ENCODE assay signal across 20 cellular contexts in genomic region chr10:123142701-123143161, GRCh38. TPM values are rescaled to one million over a fixed set of nuclear protein-coding genes. Genes with fewer than 3 reads are reported as not detected.
DNase-seq lines count a peak whose midpoint lies in the region; ATAC-seq and TF ChIP-seq lines count a peak whose summit lies in the region.
"Had no signal": no experiment of that assay in that cellular context is flagged by ENCODE, and none has a peak within 500 bp of the region (broad histone marks: within the 10 kb centered on the region; RNA-seq: fewer than 3 reads in every experiment).

No MANE protein-coding gene starts in this region.

- H3K9ac ChIP-seq in HUES6 (ENCODE audit: low read length): no peak overlapping the region

- no peak overlapping the region for H3K27ac Mint-ChIP-seq in activated naive CD8-positive, alpha-beta T cell
- no peak overlapping the region for H3K27ac Mint-ChIP-seq in activated naive CD8-positive, alpha-beta T cell treated with anti-CD3 and anti-CD28 coated beads for 36 hours
- H3K27ac Mint-ChIP-seq in glutamatergic neuron (ENCODE audit: unreplicated experiment): no peak overlapping the region
- no peak overlapping the region for H3K27ac Mint-ChIP-seq in stimulated activated effector memory CD8-positive, alpha-beta T cell treated with anti-CD3 and anti-CD28 coated beads, Interleukin-12 subunit alpha, Interleukin-12 subunit beta, amount 100 ng/mL, for 72 hours

- peaks cover 66% of the 10 kb centered on the region for H3K4me1 Mint-ChIP-seq in activated naive CD8-positive, alpha-beta T cell (ENCODE audit: low read depth)
- peaks cover 53% of the 10 kb centered on the region for H3K4me1 Mint-ChIP-seq in activated naive CD8-positive, alpha-beta T cell treated with anti-CD3 and anti-CD28 coated beads for 36 hours
- H3K4me1 Mint-ChIP-seq in glutamatergic neuron (ENCODE audit: low read depth, unreplicated experiment): peaks cover 25% of the 10 kb centered on the region
- H3K4me1 Mint-ChIP-seq in stimulated activated effector memory CD8-positive, alpha-beta T cell treated with anti-CD3 and anti-CD28 coated beads, Interleukin-12 subunit alpha, Interleukin-12 subunit beta, amount 100 ng/mL, for 72 hours: peaks cover 70% of the 10 kb centered on the region

- TF ChIP-seq CTCF in glutamatergic neuron (IDR thresholded peaks at IDR 0.05; ENCODE audit: partially characterized antibody, unreplicated experiment) (no peak), hepatocyte (IDR thresholded peaks at IDR 0.05; ENCODE audit: poor library complexity) (no peak)

- H3K9me2 ChIP-seq in hepatocyte (replicated peaks; ENCODE audit: insufficient read depth): no peaks in the 10 kb centered on the region

- peaks cover 65% of the 10 kb centered on the region for H3K27me3 Mint-ChIP-seq in activated naive CD8-positive, alpha-beta T cell
- H3K27me3 Mint-ChIP-seq in activated naive CD8-positive, alpha-beta T cell treated with anti-CD3 and anti-CD28 coated beads for 36 hours: peaks cover 96% of the 10 kb centered on the region
- H3K27me3 Mint-ChIP-seq in glutamatergic neuron (ENCODE audit: unreplicated experiment): peaks cover 52% of the 10 kb centered on the region

- H3K9me3 Mint-ChIP-seq in activated naive CD8-positive, alpha-beta T cell (ENCODE audit: low read depth): no peaks in the 10 kb centered on the region
- H3K9me3 Mint-ChIP-seq in activated naive CD8-positive, alpha-beta T cell treated with anti-CD3 and anti-CD28 coated beads for 36 hours: no peaks in the 10 kb centered on the region
- peaks cover 13% of the 10 kb centered on the region for H3K9me3 Mint-ChIP-seq in glutamatergic neuron (ENCODE audit: unreplicated experiment)
- H3K9me3 Mint-ChIP-seq in stimulated activated effector memory CD8-positive, alpha-beta T cell treated with anti-CD3 and anti-CD28 coated beads, Interleukin-12 subunit alpha, Interleukin-12 subunit beta, amount 100 ng/mL, for 72 hours: no peaks in the 10 kb centered on the region

- no peaks in the 10 kb centered on the region for H3K79me2 ChIP-seq in hepatocyte

- no peaks in the 10 kb centered on the region for H3K36me3 ChIP-seq in HUES6 (ENCODE audit: control insufficient read depth, insufficient read depth, low read length)
- H3K36me3 ChIP-seq in hepatocyte (replicated peaks; ENCODE audit: insufficient read depth, low read depth): no peaks in the 10 kb centered on the region
- H3K36me3 ChIP-seq: suprapubic skin had no signal

- 3% methylated on average over 30 of the region's 33 CpGs for WGBS in hepatocyte (ENCODE audit: low lambda C conversion rate, missing lambda C conversion rate)

- H3K4me3 Mint-ChIP-seq in activated naive CD8-positive, alpha-beta T cell: peak overlapping the region; percentile 52
- H3K4me3 Mint-ChIP-seq in activated naive CD8-positive, alpha-beta T cell treated with anti-CD3 and anti-CD28 coated beads for 36 hours: no peak overlapping the region
- H3K4me3 Mint-ChIP-seq in glutamatergic neuron (ENCODE audit: unreplicated experiment): peak overlapping the region; percentile 57
- peak overlapping the region; percentile 46 for H3K4me3 Mint-ChIP-seq in stimulated activated effector memory CD8-positive, alpha-beta T cell treated with anti-CD3 and anti-CD28 coated beads, Interleukin-12 subunit alpha, Interleukin-12 subunit beta, amount 100 ng/mL, for 72 hours

- H3K36me3 Mint-ChIP-seq in activated naive CD8-positive, alpha-beta T cell: no peaks in the 10 kb centered on the region
- no peaks in the 10 kb centered on the region for H3K36me3 Mint-ChIP-seq in activated naive CD8-positive, alpha-beta T cell treated with anti-CD3 and anti-CD28 coated beads for 36 hours
- no peaks in the 10 kb centered on the region for H3K36me3 Mint-ChIP-seq in glutamatergic neuron (ENCODE audit: unreplicated experiment)
- no peaks in the 10 kb centered on the region for H3K36me3 Mint-ChIP-seq in stimulated activated effector memory CD8-positive, alpha-beta T cell treated with anti-CD3 and anti-CD28 coated beads, Interleukin-12 subunit alpha, Interleukin-12 subunit beta, amount 100 ng/mL, for 72 hours

- no peak overlapping the region for H3K27ac ChIP-seq in HUES6 (ENCODE audit: low read depth, low read length)
- H3K27ac ChIP-seq in hepatocyte: no peak overlapping the region
- H3K27ac ChIP-seq: suprapubic skin had no signal

- no peak for DNase-seq in activated naive CD8-positive, alpha-beta T cell treated with anti-CD3 and anti-CD28 coated beads for 36 hours
- no peak for DNase-seq in glutamatergic neuron
- no peak for DNase-seq in stimulated activated effector memory CD8-positive, alpha-beta T cell treated with anti-CD3 and anti-CD28 coated beads, Interleukin-12 subunit alpha, Interleukin-12 subunit beta, amount 100 ng/mL, for 72 hours (ENCODE audit: low spot score in 2 of 2)
- DNase-seq in hepatocyte (ENCODE audit: low spot score): no peak
- DNase-seq in stimulated activated CD8-positive, alpha-beta memory T cell treated with anti-CD3 and anti-CD28 coated beads, Interleukin-4, amount 100 ng/mL, for 48 hours: no peak
- DNase-seq: activated CD4-positive, alpha-beta T cell treated with anti-CD3 and anti-CD28 coated beads for 48 hours; anterior cingulate cortex; mesenchymal stem cell; NCI-H2081 treated with DMSO at 0.1 percent for 48 hours; NCI-H524 treated with DMSO at 0.1 percent for 48 hours; SIG-M5; T-helper 9 cell had no signal

- no peak overlapping the region for H2AFZ ChIP-seq in hepatocyte

- ATAC-seq in stimulated activated effector memory CD8-positive, alpha-beta T cell treated with anti-CD3 and anti-CD28 coated beads, Interleukin-12 subunit alpha, Interleukin-12 subunit beta, amount 100 ng/mL, for 72 hours: no peak
- no peak for ATAC-seq in HG03135 (IDR thresholded peaks at IDR 0.05; ENCODE audit: unreplicated experiment)

- H3K9me3 ChIP-seq in HUES6 (ENCODE audit: control insufficient read depth, insufficient read depth, low read depth, low read length) (no peaks in the 10 kb centered on the region), hepatocyte (ENCODE audit: low read depth) (no peaks in the 10 kb centered on the region)
- H3K9me3 ChIP-seq: suprapubic skin had no signal

- H3K4me2 ChIP-seq in hepatocyte: no peak overlapping the region

- H3K4me1 ChIP-seq in HUES6 (ENCODE audit: control insufficient read depth, insufficient read depth, low read length) (peaks cover 42% of the 10 kb centered on the region), hepatocyte (ENCODE audit: insufficient read depth) (peaks cover 2% of the 10 kb centered on the region)

- no peaks in the 10 kb centered on the region for H4K20me1 ChIP-seq in hepatocyte (ENCODE audit: insufficient read depth, poor library complexity, severe bottlenecking)

- H3K4me3 ChIP-seq in HUES6 (ENCODE audit: low read depth, low read length) (peak overlapping the region; percentile 27), hepatocyte (no peak overlapping the region)
- H3K4me3 ChIP-seq: suprapubic skin had no signal

- H3K27me3 ChIP-seq in HUES6 (ENCODE audit: control insufficient read depth, insufficient read depth, low read length) (peaks cover 100% of the 10 kb centered on the region), hepatocyte (peaks cover 98% of the 10 kb centered on the region)

RNA-seq across cellular contexts. Expression of gene HMX2, which starts 5.2 kb away (rescaled TPM):
- under 1 TPM in 1 of 2 experiments, not detected in 1; 0.12 TPM for total RNA-seq in activated naive CD8-positive, alpha-beta T cell treated with anti-CD3 and anti-CD28 coated beads for 36 hours
- total RNA-seq in glutamatergic neuron (ENCODE audit: unreplicated experiment) (not detected), hepatocyte (not detected in 2 replicates)
- not detected in 2 replicates for polyA plus RNA-seq in hepatocyte
- total RNA-seq: chondrocyte, endothelial cell of umbilical vein, frontal cortex, renal cortical epithelial cell, suprapubic skin had no signal
- polyA plus RNA-seq: endothelial cell of umbilical vein had no signal

RNA-seq across cellular contexts. Expression of gene HMX3, which starts 7.0 kb away (rescaled TPM):
- under 1 TPM; 0.19 to 0.24 TPM for total RNA-seq in activated naive CD8-positive, alpha-beta T cell treated with anti-CD3 and anti-CD28 coated beads for 36 hours
- not detected for total RNA-seq in glutamatergic neuron (ENCODE audit: unreplicated experiment)
- not detected in 2 replicates for total RNA-seq in hepatocyte
- not detected in 2 replicates for polyA plus RNA-seq in hepatocyte
- total RNA-seq: chondrocyte, endothelial cell of umbilical vein, frontal cortex, renal cortical epithelial cell, suprapubic skin had no signal
- polyA plus RNA-seq: endothelial cell of umbilical vein had no signal

RNA-seq across cellular contexts. Expression of gene BUB3, which starts 11.5 kb away (rescaled TPM):
- 100 to 1,000 TPM; 257 to 258 TPM for total RNA-seq in activated naive CD8-positive, alpha-beta T cell treated with anti-CD3 and anti-CD28 coated beads for 36 hours
- 81.1 TPM for total RNA-seq in glutamatergic neuron (ENCODE audit: unreplicated experiment)
- total RNA-seq in hepatocyte: 113 and 131 TPM in 2 replicates
- polyA plus RNA-seq in hepatocyte: 81.1 and 92.0 TPM in 2 replicates
